Comparison of ENCODE assay signal across 14 cellular contexts in the genomic region with DNA sequence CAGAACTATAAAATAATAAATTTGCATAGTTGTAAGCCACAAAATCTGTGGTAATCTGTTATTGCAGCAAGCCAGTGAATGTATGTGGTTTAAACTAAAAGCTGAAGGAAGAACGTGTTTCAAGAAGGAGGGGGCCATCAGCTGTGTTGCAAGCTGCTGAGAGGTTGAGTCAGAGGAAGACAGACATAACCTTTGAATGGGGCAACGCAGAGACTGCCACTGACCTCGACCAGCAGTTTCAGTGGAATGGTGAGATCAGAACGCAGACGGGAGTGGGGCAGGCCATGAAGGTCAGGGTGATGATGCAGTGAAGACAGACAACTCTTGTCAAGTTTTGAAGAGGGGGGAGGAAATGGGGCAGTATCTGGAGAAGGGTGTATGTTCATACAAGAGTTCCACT. TPM values are rescaled to one million over a fixed set of nuclear protein-coding genes. Genes with fewer than 3 reads are reported as not detected.
DNase-seq lines count a peak whose midpoint lies in the region; ATAC-seq and TF ChIP-seq lines count a peak whose summit lies in the region.
"Had no signal": no experiment of that assay in that cellular context is flagged by ENCODE, and none has a peak within 500 bp of the region (broad histone marks: within the 10 kb centered on the region; RNA-seq: fewer than 3 reads in every experiment).

No MANE protein-coding gene starts in this region.

- H3K4me3 ChIP-seq in PC-9 (no peak overlapping the region), aorta (ENCODE audit: low read length in 2 of 2) (no peak overlapping the region)
- H3K4me3 ChIP-seq: HAP-1 had no signal

- peaks cover 15% of the 10 kb centered on the region for H3F3A ChIP-seq in PC-9 (ENCODE audit: insufficient read depth, low read depth)

- no TSS peak for BruUV-seq in PC-9 (replicated peaks; lab: Mats Ljungman, UMichigan)
- no TSS peak for BruUV-seq in Calu3 (replicated peaks; lab: Mats Ljungman, UMichigan)

- H3K4me1 ChIP-seq in PC-9 (replicated peaks; ENCODE audit: insufficient read depth) (peaks cover 33% of the 10 kb centered on the region), aorta (ENCODE audit: control insufficient read depth in 1 of 2, insufficient read depth in 2 of 2, low read length in 2 of 2) (no peaks in the 10 kb centered on the region)
- H3K4me1 ChIP-seq: HAP-1 had no signal

- H3K9me3 ChIP-seq in PC-9 (ENCODE audit: insufficient read depth, low read depth) (no peaks in the 10 kb centered on the region), aorta (ENCODE audit: control insufficient read depth, low read length) (peaks cover 2% of the 10 kb centered on the region)
- H3K9me3 ChIP-seq: HAP-1 had no signal

- H3K36me3 Mint-ChIP-seq in Calu3 (ENCODE audit: insufficient read depth, unreplicated experiment): no peaks in the 10 kb centered on the region

- POLR2A ChIA-PET in PC-9 (lab: Charles Lee; ENCODE audit: unreplicated experiment): no interaction called here

- no peaks in the 10 kb centered on the region for H4K20me1 ChIP-seq in PC-9 (ENCODE audit: insufficient read depth)

- TF ChIP-seq CTCF in PC-9 (conservative IDR thresholded peaks at IDR 0.05) (no peak), Calu3 (IDR thresholded peaks at IDR 0.05; ENCODE audit: unreplicated experiment) (no peak)

- H3K79me2 ChIP-seq in PC-9 (ENCODE audit: low read depth): no peaks in the 10 kb centered on the region

- no peak for ATAC-seq in aorta (ENCODE audit: low FRiP score)
- ATAC-seq: Right ventricle myocardium inferior had no signal

- H2AFZ ChIP-seq in PC-9: 0 out of 2 replicates have a peak overlapping the region, but pooled peaks have one; percentile 33

- H3K4me3 Mint-ChIP-seq in Calu3 (ENCODE audit: low read depth, unreplicated experiment): no peak overlapping the region
- H3K4me3 Mint-ChIP-seq: naive B cell had no signal

- no peak overlapping the region for H3K27ac Mint-ChIP-seq in Calu3 (ENCODE audit: unreplicated experiment)

- H3K9me2 ChIP-seq in PC-9 (ENCODE audit: insufficient read depth): no peaks in the 10 kb centered on the region

- peaks cover 18% of the 10 kb centered on the region for H3K4me1 Mint-ChIP-seq in Calu3 (ENCODE audit: low read depth, unreplicated experiment)
- H3K4me1 Mint-ChIP-seq: naive B cell had no signal

- intact Hi-C loops in PC-9 (cut with micrococcal nuclease; ENCODE audit: unreplicated experiment) (no loop called here), aorta (cut with DNase I) (no loop called here), Calu3 (cut with micrococcal nuclease; ENCODE audit: unreplicated experiment) (no loop called here)

- no peaks in the 10 kb centered on the region for H3K36me3 ChIP-seq in PC-9 (ENCODE audit: low read depth)
- H3K36me3 ChIP-seq in aorta (ENCODE audit: control insufficient read depth in 1 of 2, insufficient read depth in 2 of 2, low read length in 1 of 2): no peaks in the 10 kb centered on the region
- H3K36me3 ChIP-seq: HAP-1 had no signal

- CTCF ChIA-PET in PC-9 (lab: Charles Lee): no interaction called here
- CTCF ChIA-PET in Calu3 (lab: Charles Lee): no interaction called here

- H3K4me2 ChIP-seq in PC-9: no peak overlapping the region

- H3K27me3 Mint-ChIP-seq in Calu3 (ENCODE audit: unreplicated experiment): no peaks in the 10 kb centered on the region

- 78 to 82% methylated on average over 5 of the region's 5 CpGs for WGBS in aorta, 2 donors

- DNase-seq in NCI-H1694 treated with DMSO at 0.1 percent for 48 hours (lab: John Stamatoyannopoulos, UW) (peak; percentile 3), NCI-H1694 (lab: John Stamatoyannopoulos, UW) (no peak), PC-9 (peak in 1 of 2 experiments; percentile 73), dermis blood vessel endothelial cell (peak; percentile 66), renal cortical epithelial cell (ENCODE audit: low read depth) (peak; percentile 33), cortex of kidney (lab: John Stamatoyannopoulos, UW) (no peak), aorta (no peak), Calu3 (no peak)
- DNase-seq: activated effector memory CD4-positive, alpha-beta T cell treated with Interleukin-2 at 50 U/mL for 16 hours; glutamatergic neuron; naive B cell had no signal

- H3K9me3 Mint-ChIP-seq in Calu3 (ENCODE audit: low read depth, unreplicated experiment): no peaks in the 10 kb centered on the region

- H3K27ac ChIP-seq in PC-9 (peak overlapping the region; percentile 41), aorta (ENCODE audit: low read depth in 1 of 2, low read length in 2 of 2) (no peak overlapping the region)
- H3K27ac ChIP-seq: 22Rv1 had no signal

- H3K27me3 ChIP-seq in PC-9 (ENCODE audit: insufficient read depth, low read depth) (no peaks in the 10 kb centered on the region), aorta (ENCODE audit: control insufficient read depth in 1 of 2, insufficient read depth in 2 of 2, low read length in 1 of 2) (no peaks in the 10 kb centered on the region)

RNA-seq across cellular contexts. Expression of a gene that starts 23.2 kb away (rescaled TPM):
- total RNA-seq in PC-9 (2021) (226 and 263 TPM in 2 replicates), dermis blood vessel endothelial cell (100 and 121 TPM in 2 replicates), renal cortical epithelial cell (132 and 199 TPM in 2 replicates), aorta (10 to 100 TPM; 88.2 to 95.1 TPM), Calu3 (2022) (462 and 505 TPM in 2 replicates)
- polyA plus RNA-seq in aorta: 100 to 1,000 TPM in 1 of 2 donors, 10 to 100 TPM in 1; 24.5 to 181 TPM

Comparison
In these comparisons a context has a peak if more than half of its experiments do, and no peak if none do; other contexts are left out.
1. DNase-seq: peak in NCI-H1694 treated with DMSO at 0.1 percent for 48 hours (single experiment), dermis blood vessel endothelial cell (single experiment) and renal cortical epithelial cell (single experiment); none in NCI-H1694 (single experiment), cortex of kidney (single experiment), aorta (0 of 2) and Calu3 (single experiment).